In the genomic region with DNA sequence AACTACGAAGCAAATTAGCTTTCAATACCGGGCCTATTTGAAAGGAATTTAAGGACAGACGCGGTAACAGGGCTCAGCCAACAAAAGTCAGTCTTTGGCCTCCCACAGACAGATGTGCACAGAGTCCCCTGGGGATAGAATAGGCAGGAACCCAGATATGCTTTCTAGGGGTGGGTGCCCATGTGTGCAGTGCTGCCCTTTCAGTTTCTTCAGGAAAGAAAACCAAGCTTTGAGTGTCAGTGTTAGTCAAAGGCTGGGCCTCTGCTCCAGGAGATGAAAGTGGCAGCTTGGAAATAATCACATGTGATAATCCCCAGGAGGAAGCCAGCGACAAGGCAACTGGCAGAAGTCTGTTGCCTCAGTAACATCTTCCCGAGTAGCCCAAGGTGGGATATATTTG, we compare ENCODE assay signal across 10 cellular contexts. TPM values are rescaled to one million over a fixed set of nuclear protein-coding genes. Genes with fewer than 3 reads are reported as not detected.
DNase-seq lines count a peak whose midpoint lies in the region; ATAC-seq and TF ChIP-seq lines count a peak whose summit lies in the region.
"Had no signal": no experiment of that assay in that cellular context is flagged by ENCODE, and none has a peak within 500 bp of the region (broad histone marks: within the 10 kb centered on the region; RNA-seq: fewer than 3 reads in every experiment).

No MANE protein-coding gene starts in this region.

- no peak for TF ChIP-seq CTCF in left ventricle myocardium inferior (IDR thresholded peaks at IDR 0.05; ENCODE audit: borderline replicate concordance)
- no peak for TF ChIP-seq CTCF in heart left ventricle (IDR thresholded peaks at IDR 0.05)
- TF ChIP-seq CTCF in tibial artery (IDR thresholded peaks at IDR 0.05) = no peak
- TF ChIP-seq CTCF in CD14-positive monocyte (IDR thresholded peaks at IDR 0.05) = no peak

- no peaks in the 10 kb centered on the region for H3K4me1 Mint-ChIP-seq in CD14-positive monocyte
- H3K4me1 Mint-ChIP-seq: nephron had no signal

- no peaks in the 10 kb centered on the region for H3K9me3 Mint-ChIP-seq in activated naive CD4-positive, alpha-beta T cell treated with anti-CD3 and anti-CD28 coated beads, Interleukin-2, amount 50 U/mL, for 72 hours
- H3K9me3 Mint-ChIP-seq in CD14-positive monocyte = peaks cover 0 to 4% (median 0%) of the 10 kb centered on the region in 7 donors
- H3K9me3 Mint-ChIP-seq: nephron had no signal

- no peak for ATAC-seq in heart left ventricle
- peak; percentile 79 for ATAC-seq in HG02852 (IDR thresholded peaks at IDR 0.05; ENCODE audit: unreplicated experiment)
- no peak for ATAC-seq in activated naive CD4-positive, alpha-beta T cell treated with anti-CD3 and anti-CD28 coated beads, Interleukin-2, amount 50 U/mL, for 72 hours

- no peaks in the 10 kb centered on the region for H3K36me3 ChIP-seq in left ventricle myocardium inferior
- H3K36me3 ChIP-seq in heart left ventricle = no peaks in the 10 kb centered on the region
- no peaks in the 10 kb centered on the region for H3K36me3 ChIP-seq in tibial artery

- intact Hi-C loops in left ventricle myocardium inferior (cut with micrococcal nuclease) = no loop called here
- intact Hi-C loops in heart left ventricle (cut with DNase I) = no loop called here
- intact Hi-C loops in tibial artery (cut with DNase I; ENCODE audit: low total_unique reads) = no loop called here
- intact Hi-C loops in CD14-positive monocyte (cut with micrococcal nuclease) = no loop called here

- no peak overlapping the region for H3K4me3 Mint-ChIP-seq in CD14-positive monocyte
- H3K4me3 Mint-ChIP-seq: nephron had no signal

- peaks cover 4% of the 10 kb centered on the region for H3K4me1 ChIP-seq in left ventricle myocardium inferior
- H3K4me1 ChIP-seq in heart left ventricle = peaks cover 0 to 11% (median 0%) of the 10 kb centered on the region in 12 donors
- H3K4me1 ChIP-seq in tibial artery = peaks cover 0 to 15% (median 0%) of the 10 kb centered on the region in 4 donors

- TF ChIP-seq POLR2A in heart left ventricle (IDR thresholded peaks at IDR 0.05) = no peak

- H3K4me3 ChIP-seq in left ventricle myocardium inferior (peak overlapping the region; percentile 5), heart left ventricle (peak overlapping the region in 1 of 12 donors; percentile 17), tibial artery (peak overlapping the region in 1 of 2 donors; percentile 12)

- H3K27ac ChIP-seq in left ventricle myocardium inferior (replicated peaks) = peak overlapping the region; percentile 7
- H3K27ac ChIP-seq in heart left ventricle = no peak overlapping the region
- peak overlapping the region; percentile 11 to 55 for H3K27ac ChIP-seq in tibial artery

- DNase-seq in left ventricle myocardium inferior (no peak), heart left ventricle (no peak), NCI-H69 (lab: John Stamatoyannopoulos, UW) (peak; percentile 61), tibial artery (no peak), putamen (ENCODE audit: low spot score) (no peak), CD14-positive monocyte (ENCODE audit: low spot score) (no peak)
- DNase-seq in activated naive CD4-positive, alpha-beta T cell treated with anti-CD3 and anti-CD28 coated beads, Interleukin-2, amount 50 U/mL, for 72 hours (ENCODE audit: low spot score in 2 of 2) = no peak
- DNase-seq: NCI-H187 had no signal

- 45 to 64% (median 48%) methylated on average over 6 of the region's 6 CpGs for WGBS in heart left ventricle, 4 donors

- no peaks in the 10 kb centered on the region for H3K27me3 Mint-ChIP-seq in CD14-positive monocyte (ENCODE audit: low read depth in 3 of 3)

- H3K36me3 Mint-ChIP-seq in activated naive CD4-positive, alpha-beta T cell treated with anti-CD3 and anti-CD28 coated beads, Interleukin-2, amount 50 U/mL, for 72 hours = no peaks in the 10 kb centered on the region
- no peaks in the 10 kb centered on the region for H3K36me3 Mint-ChIP-seq in CD14-positive monocyte

- H3K9me3 ChIP-seq in left ventricle myocardium inferior (replicated peaks) (no peaks in the 10 kb centered on the region), heart left ventricle (no peaks in the 10 kb centered on the region), tibial artery (no peaks in the 10 kb centered on the region)

- no peaks in the 10 kb centered on the region for H3K27me3 ChIP-seq in left ventricle myocardium inferior (ENCODE audit: low read depth)
- no peaks in the 10 kb centered on the region for H3K27me3 ChIP-seq in heart left ventricle
- H3K27me3 ChIP-seq in tibial artery = no peaks in the 10 kb centered on the region

- no peak overlapping the region for H3K27ac Mint-ChIP-seq in activated naive CD4-positive, alpha-beta T cell treated with anti-CD3 and anti-CD28 coated beads, Interleukin-2, amount 50 U/mL, for 72 hours
- H3K27ac Mint-ChIP-seq in CD14-positive monocyte = no peak overlapping the region
- H3K27ac Mint-ChIP-seq: nephron had no signal

RNA-seq across cellular contexts. Expression of a gene that starts 43.8 kb away (rescaled TPM):
- total RNA-seq in left ventricle myocardium inferior = 21.7 TPM
- 10 to 100 TPM; 18.5 to 27.4 (median 22.7) TPM for total RNA-seq in heart left ventricle
- 10 to 100 TPM; 10.6 to 14.2 TPM for polyA plus RNA-seq in heart left ventricle
- 10 to 100 TPM; 19.8 to 31.9 TPM for total RNA-seq in activated naive CD4-positive, alpha-beta T cell treated with anti-CD3 and anti-CD28 coated beads, Interleukin-2, amount 50 U/mL, for 72 hours
- polyA plus RNA-seq in CD14-positive monocyte = 10 to 100 TPM in 1 of 2 donors, 1 to 10 TPM in 1; 7.4 to 11.0 TPM

Comparison
In these comparisons a context has a peak if more than half of its experiments do, and no peak if none do; other contexts are left out.
1. H3K27ac ChIP-seq: peak in left ventricle myocardium inferior (single experiment) and tibial artery (2 of 2); none in heart left ventricle (0 of 12).